Comparison of ENCODE assay signal across 14 cellular contexts in the genomic region with DNA sequence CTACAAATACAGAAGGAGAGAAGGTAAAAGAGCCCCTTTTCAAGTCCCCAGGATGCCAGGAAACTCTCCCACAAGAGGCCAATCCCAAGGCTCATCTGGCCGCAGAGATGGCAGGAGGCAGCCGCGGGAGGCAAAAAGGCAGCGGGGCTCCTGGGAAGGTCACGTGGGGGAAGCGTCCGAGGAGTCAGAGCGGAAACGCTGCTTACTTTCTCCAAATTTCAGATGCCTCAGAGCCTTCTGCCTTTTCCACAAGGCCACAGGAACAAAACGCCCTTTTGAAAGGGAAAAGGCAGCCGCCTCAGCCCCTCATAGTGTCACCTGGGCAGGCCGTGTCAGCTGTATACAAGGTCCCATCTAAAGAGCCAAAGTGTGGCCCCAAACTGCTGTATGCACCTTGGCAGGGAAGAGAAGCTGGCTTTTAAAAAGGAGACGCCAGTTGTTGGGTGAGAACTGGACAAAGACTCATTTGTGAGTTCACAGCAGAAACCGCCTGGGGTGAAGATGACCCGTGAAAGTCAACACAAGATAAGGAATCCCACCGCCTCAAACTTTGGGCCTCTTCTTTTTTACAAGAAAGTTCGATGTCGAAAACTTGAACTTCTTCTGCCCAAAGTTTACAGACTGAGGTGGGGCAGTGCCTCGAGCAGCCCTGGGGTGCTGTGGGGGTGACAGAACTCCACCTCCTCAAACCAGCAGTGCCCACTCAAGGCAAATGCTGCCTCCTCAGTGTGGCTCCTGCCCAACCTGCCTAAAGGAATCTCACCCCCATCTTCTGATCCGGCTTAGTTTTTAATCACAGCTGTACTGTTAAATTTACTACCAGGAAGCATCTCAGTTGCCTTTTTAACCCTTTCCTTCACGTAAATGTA. TPM values are rescaled to one million over a fixed set of nuclear protein-coding genes. Genes with fewer than 3 reads are reported as not detected.
DNase-seq lines count a peak whose midpoint lies in the region; ATAC-seq and TF ChIP-seq lines count a peak whose summit lies in the region.
"Had no signal": no experiment of that assay in that cellular context is flagged by ENCODE, and none has a peak within 500 bp of the region (broad histone marks: within the 10 kb centered on the region; RNA-seq: fewer than 3 reads in every experiment).

No MANE protein-coding gene starts in this region.

- H3K27ac Mint-ChIP-seq in T-cell = peak overlapping the region; percentile 77 to 91

- H3K4me3 Mint-ChIP-seq in T-cell = peak overlapping the region in 1 of 3 donors; percentile 10

- peak; percentile 17 for TF ChIP-seq POLR2A in GM18526 (IDR thresholded peaks at IDR 0.05; ENCODE audit: extremely low read depth, insufficient read length)

- DNase-seq in T-cell (no peak), epithelial cell of prostate (ENCODE audit: low read depth, low spot score) (no peak)
- DNase-seq: activated CD4-positive, alpha-beta T cell treated with anti-CD3 and anti-CD28 coated beads, Interleukin-2, amount 50 U/mL, for 48 hours; body of pancreas; NCI-H2227 treated with DMSO at 0.1 percent for 48 hours; RPMI8226; stimulated activated naive CD4-positive, alpha-beta T cell had no signal

- no peak for TF ChIP-seq CTCF in parathyroid adenoma (IDR thresholded peaks at IDR 0.05)

- H3K9me3 Mint-ChIP-seq in T-cell = no peaks in the 10 kb centered on the region

- no peak for ATAC-seq in T-cell (replicated peaks in 1 of 4)
- no peak for ATAC-seq in GM21528 (IDR thresholded peaks at IDR 0.05; ENCODE audit: low FRiP score, unreplicated experiment)
- no peak for ATAC-seq in SK-N-SH treated with all-trans-retinoic acid at 6 μM for 48 hours
- ATAC-seq in HG02588 (IDR thresholded peaks at IDR 0.05; ENCODE audit: unreplicated experiment) = no peak
- ATAC-seq: body of pancreas had no signal

- H3K27me3 ChIP-seq in parathyroid adenoma (ENCODE audit: control insufficient read depth, insufficient read depth, low read length) = no peaks in the 10 kb centered on the region
- H3K27me3 ChIP-seq: body of pancreas had no signal

- H3K27ac ChIP-seq in epithelial cell of prostate (peak overlapping the region; percentile 92), parathyroid adenoma (peak overlapping the region; percentile 85)
- H3K27ac ChIP-seq: body of pancreas, KMS-11 had no signal

- no peak overlapping the region for H3K4me3 ChIP-seq in parathyroid adenoma (ENCODE audit: low read depth, low read length)
- H3K4me3 ChIP-seq: body of pancreas, lung had no signal

- peaks cover 71% of the 10 kb centered on the region for H3K4me1 ChIP-seq in parathyroid adenoma
- H3K4me1 ChIP-seq: body of pancreas had no signal

- CTCF ChIA-PET in T-cell (lab: Charles Lee) = no interaction called here

- no peak overlapping the region for H2AFZ ChIP-seq in parathyroid adenoma

- no peaks in the 10 kb centered on the region for H3K27me3 Mint-ChIP-seq in T-cell

- H3K4me2 ChIP-seq in parathyroid adenoma (ENCODE audit: low read length) = peak overlapping the region; percentile 4
- H3K4me2 ChIP-seq: KMS-11 had no signal

- no peaks in the 10 kb centered on the region for H3K36me3 ChIP-seq in parathyroid adenoma (ENCODE audit: control insufficient read depth, insufficient read depth, low read length)

- POLR2A ChIA-PET in T-cell (lab: Charles Lee) = interaction anchor here (0.5 to 1.4 kb wide), 4 partner anchors 9 to 165 kb away, joined by 3 to 6 read pairs (median 4); no protein-coding TSS in a partner anchor

- H3K79me2 ChIP-seq in parathyroid adenoma = peaks cover 46% of the 10 kb centered on the region

- H3K36me3 Mint-ChIP-seq in T-cell = peaks cover 80% of the 10 kb centered on the region

- no peaks in the 10 kb centered on the region for H3K9me3 ChIP-seq in parathyroid adenoma (ENCODE audit: control insufficient read depth, low read length)
- H3K9me3 ChIP-seq: body of pancreas had no signal

- peaks cover 61 to 67% (median 65%) of the 10 kb centered on the region in 3 donors for H3K4me1 Mint-ChIP-seq in T-cell

- no peak overlapping the region for H3K9ac ChIP-seq in parathyroid adenoma
- H3K9ac ChIP-seq: KMS-11 had no signal

TF ChIP-seq in SK-N-SH treated with all-trans-retinoic acid at 6 μM for 48 hours, 23 proteins besides CTCF, POLR2A, EP300 and RAD21:
- TF ChIP-seq ZFP3 (CRISPR knock-in tag; IDR thresholded peaks at IDR 0.05) (no peak), GLIS3 (CRISPR knock-in tag; IDR thresholded peaks at IDR 0.05) (no peak), PPARA (CRISPR knock-in tag; IDR thresholded peaks at IDR 0.05; ENCODE audit: borderline replicate concordance) (no peak), SNAI2 (CRISPR knock-in tag; IDR thresholded peaks at IDR 0.05) (no peak), ZNF565 (CRISPR knock-in tag; conservative IDR thresholded peaks at IDR 0.05; ENCODE audit: low read depth) (no peak), ZNF8 (CRISPR knock-in tag; IDR thresholded peaks at IDR 0.05) (no peak), BACH2 (CRISPR knock-in tag; IDR thresholded peaks at IDR 0.05; ENCODE audit: borderline replicate concordance) (no peak)
- TF ChIP-seq, protein P1, sequence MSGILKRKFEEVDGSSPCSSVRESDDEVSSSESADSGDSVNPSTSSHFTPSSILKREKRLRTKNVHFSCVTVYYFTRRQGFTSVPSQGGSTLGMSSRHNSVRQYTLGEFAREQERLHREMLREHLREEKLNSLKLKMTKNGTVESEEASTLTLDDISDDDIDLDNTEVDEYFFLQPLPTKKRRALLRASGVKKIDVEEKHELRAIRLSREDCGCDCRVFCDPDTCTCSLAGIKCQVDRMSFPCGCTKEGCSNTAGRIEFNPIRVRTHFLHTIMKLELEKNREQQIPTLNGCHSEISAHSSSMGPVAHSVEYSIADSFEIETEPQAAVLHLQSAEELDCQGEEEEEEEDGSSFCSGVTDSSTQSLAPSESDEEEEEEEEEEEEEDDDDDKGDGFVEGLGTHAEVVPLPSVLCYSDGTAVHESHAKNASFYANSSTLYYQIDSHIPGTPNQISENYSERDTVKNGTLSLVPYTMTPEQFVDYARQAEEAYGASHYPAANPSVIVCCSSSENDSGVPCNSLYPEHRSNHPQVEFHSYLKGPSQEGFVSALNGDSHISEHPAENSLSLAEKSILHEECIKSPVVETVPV (CRISPR knock-in tag; IDR thresholded peaks at IDR 0.05) = no peak

RNA-seq across cellular contexts. Expression of a gene that starts 45.4 kb away (rescaled TPM):
- 100 to 1,000 TPM; 176 to 286 (median 272) TPM for total RNA-seq in T-cell
